20 cellular contexts compared by ENCODE assay signal in genomic region chr3:183281126-183281797, GRCh38. TPM values are rescaled to one million over a fixed set of nuclear protein-coding genes. Genes with fewer than 3 reads are reported as not detected.
"Had no signal": no experiment of that assay in that cellular context is flagged by ENCODE, and none has a peak within 500 bp of the region (broad histone marks: within the 10 kb centered on the region; RNA-seq: fewer than 3 reads in every experiment).

No MANE protein-coding gene starts in this region.

- H3K36me3 Mint-ChIP-seq: immature natural killer cell; naive thymus-derived CD8-positive, alpha-beta T cell had no signal

- H3K27me3 Mint-ChIP-seq: activated CD4-positive, alpha-beta memory T cell treated with anti-CD3 and anti-CD28 coated beads for 36 hours; activated CD8-positive, alpha-beta memory T cell treated with anti-CD3 and anti-CD28 coated beads, Interleukin-2, amount 10 ng/mL, durations not matched to agents 7 days and 5 days; activated naive CD8-positive, alpha-beta T cell had no signal

- H3K4me1 ChIP-seq: testis had no signal

- H3K9me3 Mint-ChIP-seq: activated CD4-positive, alpha-beta memory T cell treated with anti-CD3 and anti-CD28 coated beads for 36 hours; immature natural killer cell; naive thymus-derived CD8-positive, alpha-beta T cell; stimulated activated effector memory CD8-positive, alpha-beta T cell treated with anti-CD3 and anti-CD28 coated beads, Interleukin-12 subunit alpha, Interleukin-12 subunit beta, amount 100 ng/mL, for 72 hours had no signal

- H3K4me2 ChIP-seq: smooth muscle cell had no signal

- ATAC-seq: activated CD8-positive, alpha-beta memory T cell treated with anti-CD3 and anti-CD28 coated beads, Interleukin-2, amount 10 ng/mL, durations not matched to agents 7 days and 5 days; esophagus mucosa; gastroesophageal sphincter; heart right ventricle; naive thymus-derived CD8-positive, alpha-beta T cell; pancreas; sciatic nerve; stimulated activated effector memory CD8-positive, alpha-beta T cell treated with anti-CD3 and anti-CD28 coated beads, Interleukin-12 subunit alpha, Interleukin-12 subunit beta, amount 100 ng/mL, for 72 hours had no signal

- H3K4me3 Mint-ChIP-seq: activated CD4-positive, alpha-beta memory T cell treated with anti-CD3 and anti-CD28 coated beads for 36 hours; activated CD8-positive, alpha-beta memory T cell treated with anti-CD3 and anti-CD28 coated beads, Interleukin-2, amount 10 ng/mL, durations not matched to agents 7 days and 5 days; activated naive CD8-positive, alpha-beta T cell; immature natural killer cell; naive thymus-derived CD8-positive, alpha-beta T cell; stimulated activated effector memory CD8-positive, alpha-beta T cell treated with anti-CD3 and anti-CD28 coated beads, Interleukin-12 subunit alpha, Interleukin-12 subunit beta, amount 100 ng/mL, for 72 hours had no signal

- H3K27ac Mint-ChIP-seq: activated CD4-positive, alpha-beta memory T cell treated with anti-CD3 and anti-CD28 coated beads for 36 hours; activated CD8-positive, alpha-beta memory T cell treated with anti-CD3 and anti-CD28 coated beads, Interleukin-2, amount 10 ng/mL, durations not matched to agents 7 days and 5 days; activated naive CD8-positive, alpha-beta T cell; immature natural killer cell; naive thymus-derived CD8-positive, alpha-beta T cell; stimulated activated effector memory CD8-positive, alpha-beta T cell treated with anti-CD3 and anti-CD28 coated beads, Interleukin-12 subunit alpha, Interleukin-12 subunit beta, amount 100 ng/mL, for 72 hours had no signal

- H3K4me3 ChIP-seq: gastroesophageal sphincter, heart right ventricle, pancreas, smooth muscle cell, testis, upper lobe of left lung had no signal

- DNase-seq: activated CD4-positive, alpha-beta memory T cell treated with anti-CD3 and anti-CD28 coated beads for 36 hours; activated CD4-positive, alpha-beta T cell treated with anti-CD3 and anti-CD28 coated beads for 4 hours; activated CD8-positive, alpha-beta memory T cell treated with anti-CD3 and anti-CD28 coated beads, Interleukin-2, amount 10 ng/mL, durations not matched to agents 7 days and 5 days; cortex of kidney; effector CD4-positive, alpha-beta T cell; heart right ventricle; immature natural killer cell; mesendoderm; naive thymus-derived CD8-positive, alpha-beta T cell; pancreas; stimulated activated CD4-positive, alpha-beta T cell treated with anti-CD3 and anti-CD28 coated beads, Interleukin-4, amount 100 ng/mL, for 1 hour; T-helper 2 cell; testis; upper lobe of left lung had no signal

- H3K9me3 ChIP-seq: gastroesophageal sphincter, heart right ventricle, pancreas, testis, upper lobe of left lung had no signal

- H3K27me3 ChIP-seq: gastroesophageal sphincter, heart right ventricle, pancreas, testis, upper lobe of left lung had no signal

- H3K36me3 ChIP-seq: gastroesophageal sphincter, heart right ventricle, pancreas, upper lobe of left lung had no signal

- FAIRE-seq: pancreas had no signal

- H3K27ac ChIP-seq: gastroesophageal sphincter, heart right ventricle, pancreas, testis, upper lobe of left lung had no signal

RNA-seq across cellular contexts. Expression of gene B3GNT5, which starts 28.2 kb away (rescaled TPM):
- total RNA-seq: naive thymus-derived CD8-positive, alpha-beta T cell had no signal
- polyA plus RNA-seq: naive thymus-derived CD8-positive, alpha-beta T cell had no signal
